In genomic region chr15:73539212-73539594, GRCh38 we compare ENCODE assay signal across 7 cellular contexts.
DNase-seq lines count a peak whose midpoint lies in the region; ATAC-seq and TF ChIP-seq lines count a peak whose summit lies in the region.
"Not testable (repeated sequence)": the region's sequence is repeated elsewhere in the genome, so short reads cannot be mapped to it uniquely, and the experiment has no call there.

No MANE protein-coding gene starts in this region.

- H3K4me3 ChIP-seq in PC-3 (ENCODE audit: low read length); colonic mucosa; mucosa of descending colon; stomach: not testable (repeated sequence)

- POLR2A ChIA-PET in PC-3 (lab: Charles Lee; ENCODE audit: unreplicated experiment), result not testable (repeated sequence)

- CTCF ChIA-PET in PC-3 (lab: Charles Lee), result interaction anchor here (0.7 kb wide), 1 partner anchor 21 kb away, joined by 16 read pairs; no protein-coding TSS in a partner anchor

- H3F3A ChIP-seq in PC-3 (ENCODE audit: low read length, unreplicated experiment), result not testable (repeated sequence)

- peaks cover 14% of the 10 kb centered on the region for H3K4me1 ChIP-seq in PC-3 (ENCODE audit: insufficient read depth, low read length)
- not testable (repeated sequence) for H3K4me1 ChIP-seq in colonic mucosa; mucosa of descending colon (ENCODE audit: low read depth); stomach

- H3K27ac ChIP-seq in PC-3 (ENCODE audit: low read length); colonic mucosa; stomach: not testable (repeated sequence)

- not testable (repeated sequence) for TF ChIP-seq EP300 in stomach (IDR thresholded peaks at IDR 0.05)

- not testable (repeated sequence) for H4K20me1 ChIP-seq in PC-3 (ENCODE audit: low read length)

- peak overlapping the region; percentile 28 for H3K4me2 ChIP-seq in PC-3 (ENCODE audit: low read length)

- intact Hi-C loops in PC-3 (cut with micrococcal nuclease); colonic mucosa (cut with DNase I); mucosa of descending colon (cut with DNase I, micrococcal nuclease); stomach (cut with DNase I; ENCODE audit: low total_unique reads): not testable (repeated sequence)

- not testable (repeated sequence) for H3K9ac ChIP-seq in PC-3 (ENCODE audit: low read length); colonic mucosa (ENCODE audit: low read depth in 2 of 2, low read length in 2 of 2)

- H3K9me3 ChIP-seq in PC-3 (ENCODE audit: low read length); colonic mucosa; mucosa of descending colon; stomach: not testable (repeated sequence)

- not testable (repeated sequence) for H3K9me2 ChIP-seq in PC-3 (replicated peaks; ENCODE audit: low read length)

- WGBS in stomach, 5 donors, result 28 to 62% (median 52%) methylated on average over 6 to 7 of the region's 7 CpGs

- in situ Hi-C loops in ACHN (cut with HindIII; ENCODE audit: low pct_ligation_motif_present, low pct_unique_long_range_greater_than_20kb, low sequenced_read_pairs), result not testable (repeated sequence)

- ATAC-seq in PC-3, left lobe of liver, mucosa of descending colon: not testable (repeated sequence)

- TF ChIP-seq POLR2A in stomach (IDR thresholded peaks at IDR 0.05), result not testable (repeated sequence)

- H3K27me3 ChIP-seq in PC-3 (ENCODE audit: low read length); colonic mucosa; stomach: not testable (repeated sequence)

- not testable (repeated sequence) for BruUV-seq in PC-3 (replicated peaks; lab: Mats Ljungman, UMichigan)

- peak; percentile 4 for DNase-seq in ACHN
- peak; percentile 3 for DNase-seq in HT1080 (ENCODE audit: low read depth)
- DNase-seq in PC-3, result not testable (repeated sequence)
- peak; percentile 46 for DNase-seq in colonic mucosa
- DNase-seq in left lobe of liver (ENCODE audit: low spot score), result peak; percentile 59
- peak; percentile 44 to 50 (median 48) for DNase-seq in mucosa of descending colon
- DNase-seq in stomach, result peak; percentile 33

- not testable (repeated sequence) for H3K79me2 ChIP-seq in PC-3 (ENCODE audit: low read length)

- not testable (repeated sequence) for H2AFZ ChIP-seq in PC-3 (ENCODE audit: low read length)

- H3K36me3 ChIP-seq in PC-3 (ENCODE audit: low read depth, low read length); colonic mucosa; mucosa of descending colon (ENCODE audit: low read depth); stomach: not testable (repeated sequence)

- not testable (repeated sequence) for TF ChIP-seq CTCF in PC-3 (conservative IDR thresholded peaks at IDR 0.05; ENCODE audit: low read depth, low read length); colonic mucosa (IDR thresholded peaks at IDR 0.05); mucosa of descending colon (IDR thresholded peaks at IDR 0.05); stomach (IDR thresholded peaks at IDR 0.05)
